8 cellular contexts compared by ENCODE assay signal in genomic region chr1:1597275-1597930, GRCh38. TPM values are rescaled to one million over a fixed set of nuclear protein-coding genes. Genes with fewer than 3 reads are reported as not detected.
DNase-seq lines count a peak whose midpoint lies in the region; ATAC-seq and TF ChIP-seq lines count a peak whose summit lies in the region.

No MANE protein-coding gene starts in this region.

- no peak overlapping the region for H3K27ac ChIP-seq in heart right ventricle

- no peaks in the 10 kb centered on the region for H3K9me3 ChIP-seq in heart right ventricle

- ATAC-seq in SK-N-SH treated with all-trans-retinoic acid at 6 μM for 48 hours, result peak; percentile 63
- ATAC-seq in heart right ventricle, result peak in 6 of 8 donors; percentile 46 to 61 (median 54)
- ATAC-seq in HG03025 (IDR thresholded peaks at IDR 0.05; ENCODE audit: low FRiP score, unreplicated experiment), result no peak
- ATAC-seq in HG02623 (IDR thresholded peaks at IDR 0.05; ENCODE audit: unreplicated experiment), result no peak

- WGBS in heart right ventricle, 2 donors, result 11 to 18% methylated on average over 14 to 15 of the region's 16 CpGs

- peak in 5 of 9 donors; percentile 12 to 38 (median 35) for TF ChIP-seq CTCF in heart right ventricle (IDR thresholded peaks at IDR 0.05)

- H3K27me3 ChIP-seq in heart right ventricle, result peaks cover 13 to 56% (median 44%) of the 10 kb centered on the region in 7 donors

- no peaks in the 10 kb centered on the region for H3K36me3 ChIP-seq in heart right ventricle

- intact Hi-C loops in heart right ventricle (cut with DNase I), result no loop called here

- peaks cover 0 to 30% (median 14%) of the 10 kb centered on the region in 9 donors for H3K4me1 ChIP-seq in heart right ventricle

- peak; percentile 6 for DNase-seq in stimulated activated naive CD4-positive, alpha-beta T cell treated with Interleukin-2 at 50 U/mL for 16 hours (lab: John Stamatoyannopoulos, UW)
- no peak for DNase-seq in stimulated activated naive CD4-positive, alpha-beta T cell (lab: John Stamatoyannopoulos, UW)
- DNase-seq in heart right ventricle (no peak), NCI-H446 treated with DMSO at 0.1 percent for 48 hours (lab: John Stamatoyannopoulos, UW) (no peak)
- DNase-seq in stimulated activated CD4-positive, alpha-beta T cell treated with anti-CD3 and anti-CD28 coated beads, Interleukin-2, amount 100 ng/mL, for 48 hours, result no peak

- H3K4me3 ChIP-seq in heart right ventricle, result peak overlapping the region in 1 of 10 donors; percentile 24

TF ChIP-seq in SK-N-SH treated with all-trans-retinoic acid at 6 μM for 48 hours, 23 proteins besides CTCF, POLR2A, EP300 and RAD21:
- TF ChIP-seq PPARA (CRISPR knock-in tag; IDR thresholded peaks at IDR 0.05; ENCODE audit: borderline replicate concordance) (no peak), PATZ1 (CRISPR knock-in tag; IDR thresholded peaks at IDR 0.05; ENCODE audit: borderline replicate concordance) (no peak), SNAI2 (CRISPR knock-in tag; IDR thresholded peaks at IDR 0.05) (no peak), TOX (CRISPR knock-in tag; IDR thresholded peaks at IDR 0.05; ENCODE audit: borderline replicate concordance) (no peak), ZNF565 (CRISPR knock-in tag; conservative IDR thresholded peaks at IDR 0.05; ENCODE audit: low read depth) (no peak), POU6F1 (CRISPR knock-in tag; IDR thresholded peaks at IDR 0.05; ENCODE audit: borderline replicate concordance, low read depth) (no peak), CREB5 (CRISPR knock-in tag; IDR thresholded peaks at IDR 0.05; ENCODE audit: low read depth) (no peak), BACH2 (CRISPR knock-in tag; IDR thresholded peaks at IDR 0.05; ENCODE audit: borderline replicate concordance) (no peak), ISL1 (CRISPR knock-in tag; IDR thresholded peaks at IDR 0.05) (no peak), ARNTL (CRISPR knock-in tag; IDR thresholded peaks at IDR 0.05; ENCODE audit: borderline replicate concordance, low read depth) (no peak), ZNF70 (CRISPR knock-in tag; IDR thresholded peaks at IDR 0.05) (no peak)

RNA-seq across cellular contexts. Expression of gene FNDC10, which starts 2.5 kb away (rescaled TPM):
- 1 to 10 TPM in 8 of 10 donors, under 1 TPM in 2; 0.66 to 5.9 (median 2.3) TPM for total RNA-seq in heart right ventricle
- polyA plus RNA-seq in heart right ventricle, result 1 to 10 TPM; 1.1 to 3.8 TPM

RNA-seq across cellular contexts. Expression of gene MIB2, which starts 17.9 kb away (rescaled TPM):
- 100 to 1,000 TPM in 1 of 10 donors, 10 to 100 TPM in 9; 53.6 to 110 (median 74.7) TPM for total RNA-seq in heart right ventricle
- polyA plus RNA-seq in heart right ventricle, result 100 to 1,000 TPM in 1 of 2 donors, 10 to 100 TPM in 1; 56.0 to 248 TPM

RNA-seq across cellular contexts. Expression of gene SSU72, which starts 22.7 kb away (rescaled TPM):
- total RNA-seq in heart right ventricle, result 100 to 1,000 TPM in 4 of 10 donors, 10 to 100 TPM in 6; 73.8 to 138 (median 77.9) TPM
- polyA plus RNA-seq in heart right ventricle, result 100 to 1,000 TPM in 1 of 2 donors, 10 to 100 TPM in 1; 96.3 to 122 TPM

RNA-seq across cellular contexts. Expression of gene MMP23B, which starts 34.6 kb away (rescaled TPM):
- total RNA-seq in heart right ventricle, result 10 to 100 TPM; 21.5 to 87.0 (median 63.1) TPM
- 100 to 1,000 TPM in 1 of 2 donors, 10 to 100 TPM in 1; 14.2 to 113 TPM for polyA plus RNA-seq in heart right ventricle

RNA-seq across cellular contexts. Expression of gene TMEM240, which starts 57.0 kb away (rescaled TPM):
- 1 to 10 TPM; 3.2 to 6.2 (median 3.7) TPM for total RNA-seq in heart right ventricle
- polyA plus RNA-seq in heart right ventricle, result 10 to 100 TPM in 1 of 2 donors, 1 to 10 TPM in 1; 3.5 to 12.1 TPM

Comparison
In these comparisons a context has a peak if more than half of its experiments do, and no peak if none do; other contexts are left out.
1. ATAC-seq: peak in SK-N-SH treated with all-trans-retinoic acid at 6 μM for 48 hours (single experiment) and heart right ventricle (6 of 8); none in HG03025 (single experiment) and HG02623 (single experiment).